Comparison of ENCODE assay signal across 19 cellular contexts in genomic region chr11:43693069-43693468, GRCh38. TPM values are rescaled to one million over a fixed set of nuclear protein-coding genes. Genes with fewer than 3 reads are reported as not detected.
DNase-seq lines count a peak whose midpoint lies in the region; ATAC-seq and TF ChIP-seq lines count a peak whose summit lies in the region.
"Had no signal": no experiment of that assay in that cellular context is flagged by ENCODE, and none has a peak within 500 bp of the region (broad histone marks: within the 10 kb centered on the region; RNA-seq: fewer than 3 reads in every experiment).

No MANE protein-coding gene starts in this region.

- no peak overlapping the region for H3K27ac Mint-ChIP-seq in immature natural killer cell
- H3K27ac Mint-ChIP-seq: CD8-positive, alpha-beta memory T cell had no signal

- no peak overlapping the region for H3K9ac ChIP-seq in IMR-90 (ENCODE audit: low read depth, low read length)
- H3K9ac ChIP-seq in SK-N-SH, result no peak overlapping the region

- H3F3A ChIP-seq in DOHH2 (ENCODE audit: control insufficient read depth, insufficient read depth) (peaks cover 12% of the 10 kb centered on the region), SK-N-SH (replicated peaks; ENCODE audit: insufficient read depth) (no peaks in the 10 kb centered on the region)

- H4K5ac ChIP-seq in IMR-90 (ENCODE audit: low read depth, low read length), result no peak overlapping the region

- peaks cover 68% of the 10 kb centered on the region for H3K36me3 ChIP-seq in DOHH2 (ENCODE audit: control insufficient read depth, low read length)
- peaks cover 4% of the 10 kb centered on the region; the same call in 1 of the 2 replicates for H3K36me3 ChIP-seq in IMR-90 (ENCODE audit: control insufficient read depth, insufficient read depth, low read length)
- H3K36me3 ChIP-seq in SK-N-SH (replicated peaks in 1 of 2; ENCODE audit: control insufficient read depth in 1 of 2, insufficient read depth in 2 of 2, low read length in 1 of 2), result no peaks in the 10 kb centered on the region
- no peaks in the 10 kb centered on the region for H3K36me3 ChIP-seq in neutrophil
- H3K36me3 ChIP-seq: Peyer's patch had no signal

- H3K27ac ChIP-seq in DOHH2 (ENCODE audit: low read depth, low read length) (peak overlapping the region; percentile 76), IMR-90 (ENCODE audit: insufficient read depth, low read length) (no peak overlapping the region), SK-N-SH (ENCODE audit: low read depth in 2 of 2, low read length in 1 of 2) (peak overlapping the region in 1 of 2 experiments; percentile 76; a peak in 2 of 4 replicates), neutrophil (peak overlapping the region; percentile 82), RWPE1 (no peak overlapping the region)
- H3K27ac ChIP-seq: Peyer's patch, SJSA1 had no signal

- CTCF ChIA-PET in IMR-90 (lab: Yijun Ruan, JAX) (no interaction called here), SK-N-SH (lab: Yijun Ruan, JAX) (interaction anchor here (0.7 to 1.0 kb wide), 2 partner anchors 18 to 136 kb away, joined by 3 read pairs; no protein-coding TSS in a partner anchor), RWPE1 (lab: Yijun Ruan, JAX) (no interaction called here)

- dilution Hi-C loops in IMR-90 (cut with HindIII; ENCODE audit: low sequenced_read_pairs, unreplicated experiment), result no loop called here

- no peak overlapping the region for H3K18ac ChIP-seq in IMR-90 (ENCODE audit: low read depth, low read length)

- no peak overlapping the region for H2BK20ac ChIP-seq in IMR-90 (ENCODE audit: low read depth, low read length)

- peaks cover 0 to 3% (median 1%) of the 10 kb centered on the region in 3 donors for H3K27me3 Mint-ChIP-seq in immature natural killer cell (ENCODE audit: low read depth in 3 of 3)
- H3K27me3 Mint-ChIP-seq: CD8-positive, alpha-beta memory T cell had no signal

- H2AFZ ChIP-seq in IMR-90 (replicated peaks; ENCODE audit: low read length, poor library complexity) (no peak overlapping the region), SK-N-SH (ENCODE audit: low read depth) (no peak overlapping the region)

- no peak overlapping the region for H3K4ac ChIP-seq in IMR-90 (ENCODE audit: low read depth, low read length)

- ATAC-seq in IMR-90 (ENCODE audit: low read depth), result no peak

- H3K27me3 ChIP-seq in DOHH2 (ENCODE audit: control insufficient read depth, low read length) (no peaks in the 10 kb centered on the region), IMR-90 (ENCODE audit: control insufficient read depth, insufficient read depth, low read length) (no peaks in the 10 kb centered on the region), SK-N-SH (ENCODE audit: insufficient read depth) (no peaks in the 10 kb centered on the region), neutrophil (no peaks in the 10 kb centered on the region)
- H3K27me3 ChIP-seq: Peyer's patch, SJSA1 had no signal

- H3K9me3 ChIP-seq in DOHH2 (ENCODE audit: control insufficient read depth, insufficient read depth, low read length) (no peaks in the 10 kb centered on the region), IMR-90 (ENCODE audit: control insufficient read depth, insufficient read depth, low read length) (no peaks in the 10 kb centered on the region), SK-N-SH (no peaks in the 10 kb centered on the region), neutrophil (no peaks in the 10 kb centered on the region)
- H3K9me3 ChIP-seq: Peyer's patch, SJSA1 had no signal

- H3K9me3 Mint-ChIP-seq in immature natural killer cell, result no peaks in the 10 kb centered on the region
- H3K9me3 Mint-ChIP-seq: CD8-positive, alpha-beta memory T cell had no signal

- H3K23ac ChIP-seq in IMR-90 (ENCODE audit: low read depth, low read length), result no peak overlapping the region

- H3K4me1 Mint-ChIP-seq in immature natural killer cell, result peaks cover 22 to 36% of the 10 kb centered on the region in 2 donors

- H3K9me1 ChIP-seq in IMR-90 (ENCODE audit: insufficient read depth, low read length), result peaks cover 9% of the 10 kb centered on the region

- H2AK9ac ChIP-seq in IMR-90 (replicated peaks; ENCODE audit: low read depth, low read length, poor library complexity), result peak overlapping the region; percentile 84

- no peak for TF ChIP-seq POLR2A in IMR-90 (IDR thresholded peaks at IDR 0.05; ENCODE audit: low read depth, low read length)

- no peak overlapping the region for H4K91ac ChIP-seq in IMR-90 (ENCODE audit: insufficient read depth, low read depth, low read length)

- no peak overlapping the region for H3K4me3 Mint-ChIP-seq in immature natural killer cell
- H3K4me3 Mint-ChIP-seq: CD8-positive, alpha-beta memory T cell had no signal

- no peak overlapping the region for H3K56ac ChIP-seq in IMR-90 (ENCODE audit: extremely low read depth, insufficient read depth, low read length)

- no TSS peak for BruUV-seq in IMR-90 (replicated peaks; lab: Mats Ljungman, UMichigan)

- no peak for TF ChIP-seq RAD21 in IMR-90 (IDR thresholded peaks at IDR 0.05; ENCODE audit: low read length)
- no peak for TF ChIP-seq RAD21 in SK-N-SH (IDR thresholded peaks at IDR 0.05; ENCODE audit: low read length)

- in situ Hi-C loops in IMR-90 (cut with MboI; ENCODE audit: low sequenced_read_pairs), result no loop called here

- intact Hi-C loops in IMR-90 (cut with micrococcal nuclease), result no loop called here

- H3K9me2 ChIP-seq in DOHH2 (replicated peaks; ENCODE audit: control insufficient read depth, low read length) (no peaks in the 10 kb centered on the region), SK-N-SH (no peaks in the 10 kb centered on the region)

- H3K4me1 ChIP-seq in DOHH2 (ENCODE audit: control insufficient read depth, low read length) (peaks cover 85% of the 10 kb centered on the region), IMR-90 (ENCODE audit: control insufficient read depth, insufficient read depth, low read length) (0 out of 2 replicates have a peak, but pooled peaks cover 2% of the 10 kb centered on the region), SK-N-SH (ENCODE audit: control insufficient read depth in 1 of 2, insufficient read depth in 2 of 2, low read depth in 1 of 2, low read length in 1 of 2) (peaks cover 0 to 12% of the 10 kb centered on the region in 2 experiments; a peak in 2 of 4 replicates), neutrophil (ENCODE audit: control insufficient read depth in 1 of 2, insufficient read depth in 1 of 2, low read depth in 1 of 2, low read length in 1 of 2) (peaks cover 35 to 42% of the 10 kb centered on the region in 2 experiments)
- H3K4me1 ChIP-seq: Peyer's patch, SJSA1 had no signal

- peaks cover 42 to 59% of the 10 kb centered on the region in 2 experiments for H3K79me1 ChIP-seq in IMR-90 (ENCODE audit: low read depth in 1 of 2, low read length in 2 of 2)

- no peak overlapping the region for H2AK5ac ChIP-seq in IMR-90 (ENCODE audit: low read depth, low read length)

- POLR2A ChIA-PET in IMR-90 (lab: Charles Lee; ENCODE audit: unreplicated experiment) (no interaction called here), SK-N-SH (lab: Yijun Ruan, JAX) (interaction anchor here (0.6 kb wide), 1 partner anchor 12 kb away, joined by 3 read pairs; the partner anchor contains the start of gene HSD17B12), RWPE1 (lab: Yijun Ruan, JAX; ENCODE audit: low non-redundant PET) (no interaction called here)

- H3K4me3 ChIP-seq in DOHH2 (ENCODE audit: low read length), result peak overlapping the region; percentile 63
- no peak overlapping the region for H3K4me3 ChIP-seq in IMR-90 (ENCODE audit: insufficient read depth, low read depth, low read length)
- no peak overlapping the region for H3K4me3 ChIP-seq in SK-N-SH (ENCODE audit: low read depth in 2 of 2, low read length in 1 of 2)
- H3K4me3 ChIP-seq in neutrophil (ENCODE audit: low read depth in 1 of 2, low read length in 1 of 2), result no peak overlapping the region
- H3K4me3 ChIP-seq: Peyer's patch, SJSA1 had no signal

- H3K36me3 Mint-ChIP-seq in immature natural killer cell, result peaks cover 3 to 9% (median 4%) of the 10 kb centered on the region in 3 donors

- TF ChIP-seq EP300 in SK-N-SH (IDR thresholded peaks at IDR 0.05; ENCODE audit: borderline replicate concordance in 1 of 2, low read depth in 1 of 2, low read length in 1 of 2), result peak in 1 of 2 experiments; percentile 88; a peak in 2 of 4 replicates

- no peak overlapping the region for H2BK5ac ChIP-seq in IMR-90 (ENCODE audit: low read depth, low read length, poor library complexity, severe bottlenecking)

- 100% methylated on average over 2 of the region's 2 CpGs; no CpG with 5 or more reads in 1 of the 2 experiments for WGBS in IMR-90 (ENCODE audit: extremely low coverage in 2 of 2, insufficient read length in 1 of 2), 2 experiments
- 24% methylated on average over 2 of the region's 2 CpGs for WGBS in SK-N-SH (ENCODE audit: low lambda C conversion rate)

- no peak overlapping the region for H2BK120ac ChIP-seq in IMR-90 (ENCODE audit: low read depth, low read length)

- H3K4me2 ChIP-seq in DOHH2 (ENCODE audit: low read length) (peak overlapping the region; percentile 81), IMR-90 (ENCODE audit: low read depth, low read length) (no peak overlapping the region), SK-N-SH (no peak overlapping the region)

- DNase-seq in IMR-90 (no peak), SK-N-SH (peak; percentile 58), RWPE1 (ENCODE audit: low spot score) (no peak), immature natural killer cell (no peak), UCSD-AML1 (lab: John Stamatoyannopoulos, UW; ENCODE audit: unreplicated experiment) (no peak)
- DNase-seq: C1 segment of cervical spinal cord; Calu3; CD8-positive, alpha-beta memory T cell; DMS153; NCI-H1092 treated with DMSO at 0.1 percent for 48 hours; NCI-H146; NCI-H2029; NCI-H2227 treated with DMSO at 0.1 percent for 48 hours; NCI-H510A; NCI-H748 treated with DMSO at 0.1 percent for 48 hours; Peyer's patch had no signal

- H2BK15ac ChIP-seq in IMR-90 (ENCODE audit: low read depth, low read length), result no peak overlapping the region

- H3K79me2 ChIP-seq in DOHH2 (ENCODE audit: control insufficient read depth, low read length) (peaks cover 99% of the 10 kb centered on the region), SK-N-SH (ENCODE audit: insufficient read depth) (peaks cover 23% of the 10 kb centered on the region)

- TF ChIP-seq CTCF in DOHH2 (IDR thresholded peaks at IDR 0.05; ENCODE audit: low read depth, low read length, poor library complexity, severe bottlenecking), result no peak
- no peak for TF ChIP-seq CTCF in IMR-90 (conservative IDR thresholded peaks at IDR 0.05; ENCODE audit: low read depth, low read length)
- TF ChIP-seq CTCF in SK-N-SH (IDR thresholded peaks at IDR 0.05), result no peak
- TF ChIP-seq CTCF in neutrophil (IDR thresholded peaks at IDR 0.05), result no peak
- TF ChIP-seq CTCF in RWPE1 (conservative IDR thresholded peaks at IDR 0.05; ENCODE audit: low read depth), result no peak

- no peak overlapping the region for H3K14ac ChIP-seq in IMR-90 (replicated peaks; ENCODE audit: low read depth, low read length)

- H4K20me1 ChIP-seq in DOHH2 (ENCODE audit: control insufficient read depth, insufficient read depth, low read depth, low read length), result peaks cover 13% of the 10 kb centered on the region; the same call in 1 of the 2 replicates
- H4K20me1 ChIP-seq in IMR-90 (ENCODE audit: insufficient read depth, low read length), result peaks cover 17% of the 10 kb centered on the region
- H4K20me1 ChIP-seq in SK-N-SH (ENCODE audit: insufficient read depth), result no peaks in the 10 kb centered on the region

- no peak overlapping the region for H4K8ac ChIP-seq in IMR-90 (ENCODE audit: low read depth in 2 of 2, low read length in 2 of 2)

RNA-seq across cellular contexts. Expression of gene HSD17B12, which starts 12.5 kb away (rescaled TPM):
- 44.6 and 61.1 TPM in 2 replicates for total RNA-seq in IMR-90 (2012; rRNA removed)
- polyA plus RNA-seq in IMR-90 (2012; rRNA removed) (32.9 and 38.0 TPM in 2 replicates), SK-N-SH (2012; rRNA removed) (19.7 and 27.3 TPM in 2 replicates), immature natural killer cell (10 to 100 TPM; 22.0 to 32.4 (median 30.2) TPM)
- polyA plus RNA-seq in IMR-90 (2012; cell fraction: cytosol; rRNA removed), result 8.9 and 11.8 TPM in 2 replicates
- polyA plus RNA-seq in IMR-90 (2012; cell fraction: nucleus; rRNA removed; ENCODE audit: low replicate concordance), result 3.2 and 30.0 TPM in 2 replicates
- 25.7 and 30.5 TPM in 2 replicates for polyA plus RNA-seq in SK-N-SH (2012; cell fraction: cytosol; rRNA removed)
- polyA plus RNA-seq in SK-N-SH (2012; cell fraction: nucleus; rRNA removed), result 12.4 and 24.9 TPM in 2 replicates

Comparison
In these comparisons a context has a peak if more than half of its experiments do, and no peak if none do; other contexts are left out.
1. H3K27ac ChIP-seq: peak in DOHH2 (single experiment) and neutrophil (single experiment); none in IMR-90 (single experiment) and RWPE1 (single experiment).